In the genomic region with DNA sequence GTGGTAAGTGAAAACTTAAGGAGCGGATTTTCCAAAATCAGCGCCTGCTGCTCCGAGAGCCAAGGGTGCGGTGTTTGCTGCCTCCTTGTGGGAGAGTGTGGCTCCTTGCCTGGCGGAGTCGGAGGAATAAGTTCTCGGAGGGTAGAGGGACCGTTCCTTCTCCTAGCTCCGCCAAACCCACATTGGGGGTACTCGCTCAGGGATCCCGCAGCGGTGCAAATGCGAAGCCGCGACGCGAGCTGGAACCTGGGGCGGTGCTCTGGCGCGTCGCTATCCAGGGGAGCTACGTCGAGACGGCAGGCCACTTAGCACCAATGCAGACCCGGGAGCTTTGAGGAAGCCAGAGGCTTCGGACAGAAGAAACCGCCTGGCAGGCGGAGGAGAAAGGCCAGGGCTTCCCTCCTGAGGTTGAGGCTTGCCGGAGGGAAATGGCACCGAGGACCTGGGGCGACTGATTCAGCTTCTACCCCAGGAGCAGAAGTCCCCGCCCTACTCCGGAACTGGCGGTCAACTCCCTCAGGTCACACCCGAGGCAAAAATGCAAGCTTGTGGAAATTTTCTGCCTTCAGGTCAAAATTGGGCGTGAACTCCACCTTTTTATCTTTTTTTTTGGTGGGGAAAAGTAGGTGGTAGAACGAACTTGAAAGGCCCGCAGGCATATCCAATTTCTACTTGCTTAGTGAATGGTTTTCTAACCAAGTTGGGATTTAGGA, we compare ENCODE assay signal across 8 cellular contexts. TPM values are rescaled to one million over a fixed set of nuclear protein-coding genes. Genes with fewer than 3 reads are reported as not detected.
DNase-seq lines count a peak whose midpoint lies in the region; ATAC-seq and TF ChIP-seq lines count a peak whose summit lies in the region.

No MANE protein-coding gene starts in this region.

- intact Hi-C loops in gastrocnemius medialis (cut with DNase I; ENCODE audit: low total_unique reads) = no loop called here

- WGBS in HUES64 = 2% methylated on average over 38 of the region's 38 CpGs

- H3K9me3 ChIP-seq in HUES64 (ENCODE audit: insufficient read depth, low read depth, low read length) (no peaks in the 10 kb centered on the region), gastrocnemius medialis (no peaks in the 10 kb centered on the region)

- in situ Hi-C loops in astrocyte of the cerebellum (cut with HindIII; ENCODE audit: low sequenced_read_pairs) (no loop called here), gastrocnemius medialis (cut with MboI; ENCODE audit: low sequenced_read_pairs in 4 of 4) (no loop called here)

- DNase-seq in ELR (ENCODE audit: low read depth) = peak; percentile 87
- DNase-seq in T-helper 1 cell = peak; percentile 18 to 79 (median 34)
- no peak for DNase-seq in astrocyte of the cerebellum (ENCODE audit: low read depth)
- DNase-seq in iPS DF 4.7 (ENCODE audit: extremely low read depth, low spot score) = peak; percentile 60
- peak in 1 of 2 donors; percentile 12 for DNase-seq in gastrocnemius medialis

- peak overlapping the region; percentile 57 for H3K4me3 ChIP-seq in HUES64 (ENCODE audit: low read length)
- peak overlapping the region; percentile 40 for H3K4me3 ChIP-seq in astrocyte of the cerebellum (ENCODE audit: low read depth, low read length)
- H3K4me3 ChIP-seq in gastrocnemius medialis = peak overlapping the region; percentile 42 to 58 (median 56)

- no peak for TF ChIP-seq POLR2A in gastrocnemius medialis (IDR thresholded peaks at IDR 0.05)

- H3K27me3 ChIP-seq in HUES64 (ENCODE audit: insufficient read depth, low read length) (no peaks in the 10 kb centered on the region), gastrocnemius medialis (peaks cover 0 to 13% (median 0%) of the 10 kb centered on the region in 3 donors)

- H3K36me3 ChIP-seq in HUES64 (ENCODE audit: insufficient read depth, low read length) (no peaks in the 10 kb centered on the region), gastrocnemius medialis (no peaks in the 10 kb centered on the region)

- H3K27ac ChIP-seq in HUES64 (ENCODE audit: low read depth, low read length) (peak overlapping the region; percentile 48; the same call in 1 of the 2 replicates), gastrocnemius medialis (no peak overlapping the region)

- ATAC-seq in GM21528 (IDR thresholded peaks at IDR 0.05; ENCODE audit: low FRiP score, unreplicated experiment) (peak; percentile 81), gastrocnemius medialis (peak in 1 of 2 donors; percentile 33), GM19467 (IDR thresholded peaks at IDR 0.05; ENCODE audit: unreplicated experiment) (no peak)

- H3K4me1 ChIP-seq in HUES64 (ENCODE audit: insufficient read depth, low read length) (peaks cover 14% of the 10 kb centered on the region), gastrocnemius medialis (no peaks in the 10 kb centered on the region)

- peak overlapping the region; percentile 69 for H3K9ac ChIP-seq in HUES64 (ENCODE audit: low read depth, low read length)

- TF ChIP-seq CTCF in astrocyte of the cerebellum (IDR thresholded peaks at IDR 0.05; ENCODE audit: low read depth, low read length, missing control alignments) (peak; percentile 83), gastrocnemius medialis (IDR thresholded peaks at IDR 0.05 in 4 of 5, conservative IDR thresholded peaks at IDR 0.05 in 1 of 5) (peak in 3 of 5 experiments; percentile 28 to 42 (median 32))

RNA-seq across cellular contexts. Expression of a gene that starts 5.7 kb away (rescaled TPM):
- not detected for polyA plus RNA-seq in HUES64 (2013, experiment 1 of 2)
- polyA plus RNA-seq in HUES64 (2013, experiment 2 of 2) = not detected
- total RNA-seq in gastrocnemius medialis = 1 to 10 TPM in 1 of 4 donors, not detected in 3; 1.1 TPM

RNA-seq across cellular contexts. Expression of a gene that starts 19.3 kb away (rescaled TPM):
- polyA plus RNA-seq in HUES64 (2013, experiment 1 of 2) = not detected
- polyA plus RNA-seq in HUES64 (2013, experiment 2 of 2) = not detected
- not detected for total RNA-seq in gastrocnemius medialis

RNA-seq across cellular contexts. Expression of a gene that starts 26.5 kb away (rescaled TPM):
- not detected for polyA plus RNA-seq in HUES64 (2013, experiment 1 of 2)
- not detected for polyA plus RNA-seq in HUES64 (2013, experiment 2 of 2)
- not detected for total RNA-seq in gastrocnemius medialis

RNA-seq across cellular contexts. Expression of a gene that starts 34.9 kb away (rescaled TPM):
- polyA plus RNA-seq in HUES64 (2013, experiment 1 of 2) = 0.35 TPM
- 1.0 TPM for polyA plus RNA-seq in HUES64 (2013, experiment 2 of 2)
- total RNA-seq in gastrocnemius medialis = not detected
